Comparison of ENCODE assay signal across 14 cellular contexts in the genomic region with DNA sequence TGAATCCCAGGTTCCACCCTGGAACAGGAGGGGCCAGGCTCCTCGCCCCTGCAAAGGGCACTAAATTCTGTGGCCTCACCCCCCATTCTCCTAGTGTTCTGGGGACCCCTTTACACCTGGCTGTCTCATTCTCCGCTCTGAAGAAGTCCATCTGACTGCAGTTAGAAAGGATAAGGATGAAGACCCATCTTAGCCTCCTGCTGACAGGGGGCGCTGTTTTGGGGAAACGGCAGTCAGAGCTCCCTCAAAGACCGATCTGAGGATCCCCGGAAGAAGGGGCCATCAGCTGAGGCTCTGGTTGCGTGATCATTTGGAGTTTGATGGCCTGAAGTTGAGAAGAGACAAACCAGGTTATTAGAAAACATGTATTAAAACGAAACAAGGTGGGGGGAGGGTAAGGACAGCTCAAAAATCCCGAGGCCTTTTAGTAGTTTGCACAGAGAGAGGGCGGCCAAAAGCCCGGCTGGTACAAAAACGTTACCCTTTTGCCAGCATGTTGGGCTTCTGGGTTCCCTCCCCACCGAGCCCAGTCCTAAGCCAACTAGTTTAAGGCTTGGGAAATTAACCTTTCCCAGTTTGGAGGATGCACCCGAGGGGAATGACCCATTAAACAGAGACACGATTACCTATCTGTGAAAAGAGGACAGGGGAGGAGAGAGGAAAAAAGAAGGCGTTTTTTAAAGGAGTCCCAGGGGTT.
DNase-seq lines count a peak whose midpoint lies in the region; ATAC-seq and TF ChIP-seq lines count a peak whose summit lies in the region.
"Had no signal": no experiment of that assay in that cellular context is flagged by ENCODE, and none has a peak within 500 bp of the region (broad histone marks: within the 10 kb centered on the region; RNA-seq: fewer than 3 reads in every experiment).

No MANE protein-coding gene starts in this region.

- no peak overlapping the region for H3K4me3 ChIP-seq in cardiac muscle cell
- H3K4me3 ChIP-seq in NB4 (ENCODE audit: low read depth, low read length), result no peak overlapping the region
- no peak overlapping the region for H3K4me3 ChIP-seq in choroid plexus epithelial cell (ENCODE audit: low read depth, low read length)
- H3K4me3 ChIP-seq: colonic mucosa, gastroesophageal sphincter had no signal

- intact Hi-C loops in left ventricle myocardium superior (cut with micrococcal nuclease), result no loop called here

- ATAC-seq in left ventricle myocardium superior, result no peak
- no peak for ATAC-seq in HG02763 (IDR thresholded peaks at IDR 0.05; ENCODE audit: unreplicated experiment)
- ATAC-seq: CD8-positive, alpha-beta T cell; gastroesophageal sphincter had no signal

- no peak overlapping the region for H3K27ac ChIP-seq in cardiac muscle cell
- H3K27ac ChIP-seq: colonic mucosa, gastroesophageal sphincter had no signal

- no peak for TF ChIP-seq POLR2A in NB4 (IDR thresholded peaks at IDR 0.05; ENCODE audit: extremely low read depth, insufficient read length)

- TF ChIP-seq CTCF in cardiac muscle cell (IDR thresholded peaks at IDR 0.05; ENCODE audit: low read depth, low read length) (peak; percentile 18), NB4 (IDR thresholded peaks at IDR 0.05; ENCODE audit: low read depth, low read length) (peak; percentile 66), choroid plexus epithelial cell (conservative IDR thresholded peaks at IDR 0.05; ENCODE audit: low read depth, low read length) (peak; percentile 23)

- no peaks in the 10 kb centered on the region for H3K9me3 ChIP-seq in cardiac muscle cell (ENCODE audit: low read depth)
- H3K9me3 ChIP-seq: colonic mucosa, gastroesophageal sphincter had no signal

- DNase-seq in cardiac muscle cell (ENCODE audit: low read depth in 1 of 2, low spot score in 1 of 2) (no peak), left ventricle myocardium superior (no peak), NB4 (ENCODE audit: low read depth) (peak; percentile 31), choroid plexus epithelial cell (ENCODE audit: low read depth) (no peak), NCI-H187 (lab: John Stamatoyannopoulos, UW) (no peak), kidney glomerular epithelial cell (lab: John Stamatoyannopoulos, UW) (no peak)
- DNase-seq in stimulated activated CD8-positive, alpha-beta memory T cell treated with anti-CD3 and anti-CD28 coated beads, Interleukin-4, amount 100 ng/mL, for 48 hours, result peak; percentile 54
- DNase-seq: activated effector memory CD4-positive, alpha-beta T cell treated with anti-CD3 and anti-CD28 coated beads, Interleukin-2, amount 50 U/mL, for 16 hours; CD8-positive, alpha-beta T cell; colonic mucosa; NCI-H1048; retina had no signal

- H3K27me3 ChIP-seq in cardiac muscle cell, result no peaks in the 10 kb centered on the region
- H3K27me3 ChIP-seq: colonic mucosa, gastroesophageal sphincter had no signal

- H3K36me3 ChIP-seq in cardiac muscle cell, result no peaks in the 10 kb centered on the region
- H3K36me3 ChIP-seq: colonic mucosa, gastroesophageal sphincter had no signal

- no peaks in the 10 kb centered on the region for H3K4me1 ChIP-seq in cardiac muscle cell (ENCODE audit: low read depth)
- H3K4me1 ChIP-seq: colonic mucosa, gastroesophageal sphincter had no signal

Comparison
In these comparisons a context has a peak if more than half of its experiments do, and no peak if none do; other contexts are left out.
1. DNase-seq: peak in NB4 (single experiment) and stimulated activated CD8-positive, alpha-beta memory T cell treated with anti-CD3 and anti-CD28 coated beads, Interleukin-4, amount 100 ng/mL, for 48 hours (single experiment); none in cardiac muscle cell (0 of 2), left ventricle myocardium superior (single experiment), choroid plexus epithelial cell (single experiment), NCI-H187 (0 of 2) and kidney glomerular epithelial cell (single experiment).
2. Peak in every context shown above with its lines, with median percentiles within 50 percentile points of each other: CTCF ChIP-seq.